8 cellular contexts compared by ENCODE assay signal in the genomic region with DNA sequence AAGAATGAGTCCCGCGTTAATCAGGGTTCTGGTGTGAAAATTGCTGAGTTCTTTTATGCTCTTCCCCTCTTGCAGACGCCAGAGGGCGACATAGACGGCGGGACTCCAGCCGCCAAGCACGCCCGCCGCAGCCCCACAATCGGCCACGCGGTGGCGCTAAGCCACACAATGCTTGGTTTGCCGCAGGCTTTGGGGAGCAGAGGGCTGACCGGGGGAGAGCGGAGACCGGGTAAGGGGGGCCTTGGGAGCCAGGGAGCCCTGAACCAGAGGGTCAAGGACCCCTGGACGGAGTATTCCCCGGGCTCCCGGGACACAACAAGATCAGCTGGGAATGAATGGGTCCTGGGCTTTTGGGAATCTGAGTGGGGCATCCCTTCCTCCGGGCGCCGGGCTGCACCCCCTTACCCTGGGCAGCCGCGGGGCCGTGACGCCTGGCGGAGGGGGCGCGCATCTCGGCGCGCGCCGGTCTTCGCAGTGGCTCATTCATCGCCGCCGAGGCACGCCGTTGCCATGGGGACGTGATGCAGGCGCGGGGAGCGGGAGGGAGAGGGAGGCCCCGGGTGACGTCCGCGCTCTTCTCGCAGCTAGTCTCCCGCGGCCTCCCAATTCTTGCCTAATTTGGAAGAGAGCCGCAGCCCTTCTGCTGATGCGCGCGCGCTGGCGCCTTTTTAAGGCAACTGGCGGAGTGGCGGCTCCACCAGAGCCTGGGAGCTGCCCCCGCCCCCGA. TPM values are rescaled to one million over a fixed set of nuclear protein-coding genes. Genes with fewer than 3 reads are reported as not detected.
DNase-seq lines count a peak whose midpoint lies in the region; ATAC-seq, FAIRE-seq and TF ChIP-seq lines count a peak whose summit lies in the region.

No MANE protein-coding gene starts in this region.

- H3K4me3 ChIP-seq in small intestine (ENCODE audit: low read depth in 1 of 2, low read length in 2 of 2) = peak overlapping the region in 1 of 2 donors; percentile 31

- FAIRE-seq in small intestine (lab: Jason Lieb, UNC) = no peak

- no peak overlapping the region; the same call in 1 of the 2 replicates for H3K27ac ChIP-seq in VCaP
- no peak overlapping the region for H3K27ac ChIP-seq in small intestine (ENCODE audit: low read depth in 1 of 2, low read length in 1 of 2)

- H3K9me3 ChIP-seq in small intestine (ENCODE audit: control insufficient read depth, low read depth) = no peaks in the 10 kb centered on the region

- DNase-seq in DMS114 treated with DMSO at 0.1 percent for 48 hours (lab: John Stamatoyannopoulos, UW; ENCODE audit: unreplicated experiment) = peak; percentile 78
- DNase-seq in NCI-H2196 treated with DMSO at 0.1 percent for 48 hours (lab: John Stamatoyannopoulos, UW; ENCODE audit: unreplicated experiment) = peak; percentile 90
- DNase-seq in T47D (ENCODE audit: low read depth in 1 of 2, low spot score in 1 of 2) = peak; percentile 90 to 97
- peak; percentile 96 for DNase-seq in iPS-NIHi11 (ENCODE audit: low spot score)
- peak; percentile 80 for DNase-seq in small intestine

- no peaks in the 10 kb centered on the region for H3K4me1 ChIP-seq in small intestine (ENCODE audit: control insufficient read depth in 2 of 2, insufficient read depth in 1 of 2, low read depth in 1 of 2, low read length in 1 of 2)

- peak; percentile 80 for ATAC-seq in HG02798 (IDR thresholded peaks at IDR 0.05; ENCODE audit: poor library complexity, unreplicated experiment)
- no peak for ATAC-seq in HG02840 (IDR thresholded peaks at IDR 0.05; ENCODE audit: low FRiP score, unreplicated experiment)

- peaks cover 0 to 5% of the 10 kb centered on the region in 2 donors for H3K27me3 ChIP-seq in small intestine (ENCODE audit: control insufficient read depth in 2 of 2, insufficient read depth in 2 of 2, low read length in 2 of 2)

- TF ChIP-seq CTCF in VCaP (conservative IDR thresholded peaks at IDR 0.05) = peak; percentile 100

- no peaks in the 10 kb centered on the region for H3K36me3 ChIP-seq in small intestine (ENCODE audit: control insufficient read depth in 2 of 2, insufficient read depth in 2 of 2, low read length in 2 of 2)

- in situ Hi-C loops in T47D (cut with HindIII; ENCODE audit: low pct_unique_long_range_greater_than_20kb, low sequenced_read_pairs) = no loop called here

- 1% methylated on average over 28 to 63 of the region's 63 CpGs for WGBS in small intestine, 3 donors

RNA-seq across cellular contexts. Expression of gene NPAS4, which starts 12.2 kb away (rescaled TPM):
- under 1 TPM in 1 of 3 donors, not detected in 2; 0.10 TPM for polyA plus RNA-seq in small intestine

RNA-seq across cellular contexts. Expression of gene MRPL11, which starts 30.0 kb away (rescaled TPM):
- 100 to 1,000 TPM in 1 of 3 donors, 10 to 100 TPM in 2; 57.0 to 118 (median 57.6) TPM for polyA plus RNA-seq in small intestine

RNA-seq across cellular contexts. Expression of gene SLC29A2, which starts 37.1 kb away (rescaled TPM):
- 10 to 100 TPM in 1 of 3 donors, 1 to 10 TPM in 1, under 1 TPM in 1; 0.89 to 16.2 (median 1.1) TPM for polyA plus RNA-seq in small intestine

RNA-seq across cellular contexts. Expression of gene PELI3, which starts 58.1 kb away (rescaled TPM):
- polyA plus RNA-seq in small intestine = 1 to 10 TPM; 3.1 to 4.7 (median 4.6) TPM
